ENCODE assay signal across 1 cellular context in genomic region chr7:77696643-77697534, GRCh38.
TF ChIP-seq lines count a peak whose summit lies in the region.

No MANE protein-coding gene starts in this region.

TF ChIP-seq in H1, 55 proteins besides CTCF, POLR2A, EP300 and RAD21 (continued from another document):
- no peak for TF ChIP-seq KDM1A (IDR thresholded peaks at IDR 0.05; ENCODE audit: borderline replicate concordance, low read length)
- TF ChIP-seq POLR2AphosphoS5 (IDR thresholded peaks at IDR 0.05; ENCODE audit: low read depth, low read length), result peak; percentile 15; the same call in 1 of the 2 replicates
- peak in 1 of 2 experiments; percentile 53; a peak in 2 of 4 replicates for TF ChIP-seq HDAC2 (IDR thresholded peaks at IDR 0.05; ENCODE audit: borderline replicate concordance in 1 of 2, low read depth in 2 of 2, low read length in 2 of 2)
- TF ChIP-seq TAF1 (IDR thresholded peaks at IDR 0.05; ENCODE audit: low read depth, low read length), result peak; percentile 18; the same call in 1 of the 2 replicates
- TF ChIP-seq BCL11A (IDR thresholded peaks at IDR 0.05; ENCODE audit: low read depth in 2 of 2, low read length in 2 of 2), result no peak
- TF ChIP-seq TEAD4 (IDR thresholded peaks at IDR 0.05; ENCODE audit: low read depth, low read length), result 0 out of 2 replicates have a peak, but pooled peaks have one; percentile 6
- peak; percentile 38 for TF ChIP-seq ASH2L (IDR thresholded peaks at IDR 0.05; ENCODE audit: low read length)
TF ChIP-seq in H1: peak in this region for 10.
